In the genomic region with DNA sequence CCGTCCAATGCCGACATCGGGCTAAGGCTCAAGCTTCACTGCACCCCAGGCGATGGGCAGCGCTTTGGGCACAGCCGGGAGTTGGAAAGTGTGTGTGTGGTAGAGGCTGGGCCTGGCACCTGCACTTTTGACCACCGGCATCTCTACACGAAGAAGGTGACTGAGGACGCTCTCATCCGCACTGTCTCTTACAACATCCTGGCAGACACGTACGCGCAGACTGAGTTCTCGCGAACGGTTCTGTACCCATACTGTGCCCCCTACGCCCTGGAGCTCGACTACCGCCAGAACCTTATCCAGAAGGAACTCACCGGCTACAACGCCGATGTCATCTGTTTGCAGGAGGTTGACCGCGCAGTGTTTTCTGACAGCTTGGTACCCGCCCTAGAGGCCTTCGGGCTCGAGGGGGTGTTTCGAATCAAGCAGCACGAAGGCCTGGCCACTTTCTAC, we compare ENCODE assay signal across 8 cellular contexts. TPM values are rescaled to one million over a fixed set of nuclear protein-coding genes. Genes with fewer than 3 reads are reported as not detected.
DNase-seq lines count a peak whose midpoint lies in the region; ATAC-seq and TF ChIP-seq lines count a peak whose summit lies in the region.

No MANE protein-coding gene starts in this region.

- POLR2A ChIA-PET in A673 (lab: Charles Lee; ENCODE audit: low non-redundant PET) = no interaction called here

- H3K9me3 ChIP-seq in A673 (ENCODE audit: low read depth, low read length, poor library complexity, severe bottlenecking) = no peaks in the 10 kb centered on the region
- H3K9me3 ChIP-seq in parathyroid adenoma (ENCODE audit: control insufficient read depth, low read length) = no peaks in the 10 kb centered on the region

- CTCF ChIA-PET in A673 (lab: Charles Lee) = no interaction called here

- H3K79me2 ChIP-seq in parathyroid adenoma = peaks cover 20% of the 10 kb centered on the region

- TF ChIP-seq POLR2A in NB4 (IDR thresholded peaks at IDR 0.05; ENCODE audit: extremely low read depth, insufficient read length) = no peak

- intact Hi-C loops in A673 (cut with micrococcal nuclease; ENCODE audit: unreplicated experiment) = no loop called here

- TF ChIP-seq CTCF in A673 (conservative IDR thresholded peaks at IDR 0.05; ENCODE audit: low read depth, low read length) = no peak
- TF ChIP-seq CTCF in NB4 (IDR thresholded peaks at IDR 0.05; ENCODE audit: low read depth, low read length) = no peak
- TF ChIP-seq CTCF in fibroblast of the aortic adventitia (IDR thresholded peaks at IDR 0.05; ENCODE audit: insufficient read depth, low read length) = no peak
- no peak for TF ChIP-seq CTCF in parathyroid adenoma (IDR thresholded peaks at IDR 0.05)

- DNase-seq in A673 (ENCODE audit: low spot score) (peak; percentile 3), GM19238 (ENCODE audit: insufficient read length, low spot score) (peak; percentile 13), NB4 (ENCODE audit: low read depth) (peak; percentile 73), fibroblast of the aortic adventitia (ENCODE audit: low read depth) (peak; percentile 31), putamen (ENCODE audit: low spot score) (no peak)
- peak; percentile 45 for DNase-seq in activated T-cell treated with anti-CD3 and anti-CD28 coated beads, Interleukin-2, amount 50 U/mL, for 1 hour

- no peaks in the 10 kb centered on the region for H3K36me3 ChIP-seq in A673 (ENCODE audit: insufficient read depth, low read length, poor library complexity, severe bottlenecking)
- no peaks in the 10 kb centered on the region for H3K36me3 ChIP-seq in parathyroid adenoma (ENCODE audit: control insufficient read depth, insufficient read depth, low read length)

- H3K4me3 ChIP-seq in A673 (ENCODE audit: low read depth, low read length, poor library complexity, severe bottlenecking) (peak overlapping the region; percentile 78), NB4 (ENCODE audit: low read depth, low read length) (peak overlapping the region; percentile 92), fibroblast of the aortic adventitia (ENCODE audit: low read depth, low read length) (peak overlapping the region; percentile 91), parathyroid adenoma (ENCODE audit: low read depth, low read length) (peak overlapping the region; percentile 91)

- H2AFZ ChIP-seq in parathyroid adenoma = peak overlapping the region; percentile 93

- peak overlapping the region; percentile 79 for H3K4me2 ChIP-seq in parathyroid adenoma (ENCODE audit: low read length)

- BruUV-seq in A673 (replicated peaks; lab: Mats Ljungman, UMichigan) = no TSS peak

- peak overlapping the region; percentile 64 for H3K9ac ChIP-seq in parathyroid adenoma

- H3K27ac ChIP-seq in A673 (ENCODE audit: low read depth, low read length, poor library complexity, severe bottlenecking) = peak overlapping the region; percentile 91
- H3K27ac ChIP-seq in parathyroid adenoma = peak overlapping the region; percentile 95

- peaks cover 3% of the 10 kb centered on the region for H3K4me1 ChIP-seq in A673 (ENCODE audit: insufficient read depth, low read length, poor library complexity, severe bottlenecking)
- H3K4me1 ChIP-seq in parathyroid adenoma = peaks cover 9% of the 10 kb centered on the region

- H3K27me3 ChIP-seq in A673 (replicated peaks; ENCODE audit: insufficient read depth, low read depth, low read length, poor library complexity) = no peaks in the 10 kb centered on the region
- no peaks in the 10 kb centered on the region for H3K27me3 ChIP-seq in parathyroid adenoma (ENCODE audit: control insufficient read depth, insufficient read depth, low read length)

- no peak for ATAC-seq in GM19467 (IDR thresholded peaks at IDR 0.05; ENCODE audit: unreplicated experiment)

RNA-seq across cellular contexts. Expression of a gene that starts 1.0 kb away (rescaled TPM):
- 12.2 and 15.3 TPM in 2 replicates for total RNA-seq in A673 (2021)
- 10.4 and 21.0 TPM in 2 replicates for total RNA-seq in fibroblast of the aortic adventitia (ENCODE audit: low replicate concordance)

RNA-seq across cellular contexts. Expression of a gene that starts 13.0 kb away (rescaled TPM):
- not detected in 2 replicates for total RNA-seq in A673 (2021)
- 0.09 and 0.25 TPM in 2 replicates for total RNA-seq in fibroblast of the aortic adventitia (ENCODE audit: low replicate concordance)

RNA-seq across cellular contexts. Expression of a gene that starts 40.0 kb away (rescaled TPM):
- total RNA-seq in A673 (2021) (70.8 and 82.2 TPM in 2 replicates), fibroblast of the aortic adventitia (ENCODE audit: low replicate concordance) (86.7 and 417 TPM in 2 replicates)
